1 cellular context compared by ENCODE assay signal in the genomic region with DNA sequence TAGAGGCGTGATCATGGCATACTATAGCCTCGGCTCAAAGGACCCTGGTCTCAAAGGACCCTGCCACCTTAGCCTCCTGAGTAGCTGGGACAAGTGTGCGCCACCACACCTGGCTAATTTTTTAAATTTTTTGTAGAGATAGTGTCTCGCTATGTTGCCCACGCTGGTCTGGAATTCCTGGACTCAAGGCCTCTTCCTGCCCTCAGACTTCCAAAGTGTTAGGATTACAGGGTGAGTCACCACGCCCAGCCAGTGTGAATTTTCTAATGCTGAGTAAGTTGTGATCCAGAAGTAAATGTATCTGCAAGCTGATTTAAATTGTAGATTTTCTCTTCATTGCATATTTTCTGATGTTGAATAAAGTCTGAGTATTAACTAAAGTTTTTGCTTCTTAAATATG.
TF ChIP-seq lines count a peak whose summit lies in the region.

No MANE protein-coding gene starts in this region.

TF ChIP-seq in GM23338, 12 proteins besides CTCF, POLR2A, EP300 and RAD21 (continued from another document):
- TF ChIP-seq, protein P1, sequence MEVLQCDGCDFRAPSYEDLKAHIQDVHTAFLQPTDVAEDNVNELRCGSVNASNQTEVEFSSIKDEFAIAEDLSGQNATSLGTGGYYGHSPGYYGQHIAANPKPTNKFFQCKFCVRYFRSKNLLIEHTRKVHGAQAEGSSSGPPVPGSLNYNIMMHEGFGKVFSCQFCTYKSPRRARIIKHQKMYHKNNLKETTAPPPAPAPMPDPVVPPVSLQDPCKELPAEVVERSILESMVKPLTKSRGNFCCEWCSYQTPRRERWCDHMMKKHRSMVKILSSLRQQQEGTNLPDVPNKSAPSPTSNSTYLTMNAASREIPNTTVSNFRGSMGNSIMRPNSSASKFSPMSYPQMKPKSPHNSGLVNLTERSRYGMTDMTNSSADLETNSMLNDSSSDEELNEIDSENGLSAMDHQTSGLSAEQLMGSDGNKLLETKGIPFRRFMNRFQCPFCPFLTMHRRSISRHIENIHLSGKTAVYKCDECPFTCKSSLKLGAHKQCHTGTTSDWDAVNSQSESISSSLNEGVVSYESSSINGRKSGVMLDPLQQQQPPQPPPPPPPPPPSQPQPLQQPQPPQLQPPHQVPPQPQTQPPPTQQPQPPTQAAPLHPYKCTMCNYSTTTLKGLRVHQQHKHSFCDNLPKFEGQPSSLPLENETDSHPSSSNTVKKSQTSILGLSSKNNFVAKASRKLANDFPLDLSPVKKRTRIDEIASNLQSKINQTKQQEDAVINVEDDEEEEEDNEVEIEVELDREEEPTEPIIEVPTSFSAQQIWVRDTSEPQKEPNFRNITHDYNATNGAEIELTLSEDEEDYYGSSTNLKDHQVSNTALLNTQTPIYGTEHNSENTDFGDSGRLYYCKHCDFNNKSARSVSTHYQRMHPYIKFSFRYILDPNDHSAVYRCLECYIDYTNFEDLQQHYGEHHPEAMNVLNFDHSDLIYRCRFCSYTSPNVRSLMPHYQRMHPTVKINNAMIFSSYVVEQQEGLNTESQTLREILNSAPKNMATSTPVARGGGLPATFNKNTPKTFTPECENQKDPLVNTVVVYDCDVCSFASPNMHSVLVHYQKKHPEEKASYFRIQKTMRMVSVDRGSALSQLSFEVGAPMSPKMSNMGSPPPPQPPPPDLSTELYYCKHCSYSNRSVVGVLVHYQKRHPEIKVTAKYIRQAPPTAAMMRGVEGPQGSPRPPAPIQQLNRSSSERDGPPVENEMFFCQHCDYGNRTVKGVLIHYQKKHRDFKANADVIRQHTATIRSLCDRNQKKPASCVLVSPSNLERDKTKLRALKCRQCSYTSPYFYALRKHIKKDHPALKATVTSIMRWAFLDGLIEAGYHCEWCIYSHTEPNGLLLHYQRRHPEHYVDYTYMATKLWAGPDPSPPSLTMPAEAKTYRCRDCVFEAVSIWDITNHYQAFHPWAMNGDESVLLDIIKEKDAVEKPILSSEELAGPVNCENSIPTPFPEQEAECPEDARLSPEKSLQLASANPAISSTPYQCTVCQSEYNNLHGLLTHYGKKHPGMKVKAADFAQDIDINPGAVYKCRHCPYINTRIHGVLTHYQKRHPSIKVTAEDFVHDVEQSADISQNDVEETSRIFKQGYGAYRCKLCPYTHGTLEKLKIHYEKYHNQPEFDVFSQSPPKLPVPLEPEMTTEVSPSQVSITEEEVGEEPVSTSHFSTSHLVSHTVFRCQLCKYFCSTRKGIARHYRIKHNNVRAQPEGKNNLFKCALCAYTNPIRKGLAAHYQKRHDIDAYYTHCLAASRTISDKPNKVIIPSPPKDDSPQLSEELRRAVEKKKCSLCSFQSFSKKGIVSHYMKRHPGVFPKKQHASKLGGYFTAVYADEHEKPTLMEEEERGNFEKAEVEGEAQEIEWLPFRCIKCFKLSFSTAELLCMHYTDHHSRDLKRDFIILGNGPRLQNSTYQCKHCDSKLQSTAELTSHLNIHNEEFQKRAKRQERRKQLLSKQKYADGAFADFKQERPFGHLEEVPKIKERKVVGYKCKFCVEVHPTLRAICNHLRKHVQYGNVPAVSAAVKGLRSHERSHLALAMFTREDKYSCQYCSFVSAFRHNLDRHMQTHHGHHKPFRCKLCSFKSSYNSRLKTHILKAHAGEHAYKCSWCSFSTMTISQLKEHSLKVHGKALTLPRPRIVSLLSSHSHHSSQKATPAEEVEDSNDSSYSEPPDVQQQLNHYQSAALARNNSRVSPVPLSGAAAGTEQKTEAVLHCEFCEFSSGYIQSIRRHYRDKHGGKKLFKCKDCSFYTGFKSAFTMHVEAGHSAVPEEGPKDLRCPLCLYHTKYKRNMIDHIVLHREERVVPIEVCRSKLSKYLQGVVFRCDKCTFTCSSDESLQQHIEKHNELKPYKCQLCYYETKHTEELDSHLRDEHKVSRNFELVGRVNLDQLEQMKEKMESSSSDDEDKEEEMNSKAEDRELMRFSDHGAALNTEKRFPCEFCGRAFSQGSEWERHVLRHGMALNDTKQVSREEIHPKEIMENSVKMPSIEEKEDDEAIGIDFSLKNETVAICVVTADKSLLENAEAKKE (CRISPR knock-in tag; IDR thresholded peaks at IDR 0.05), result no peak
- TF ChIP-seq, protein P2, sequence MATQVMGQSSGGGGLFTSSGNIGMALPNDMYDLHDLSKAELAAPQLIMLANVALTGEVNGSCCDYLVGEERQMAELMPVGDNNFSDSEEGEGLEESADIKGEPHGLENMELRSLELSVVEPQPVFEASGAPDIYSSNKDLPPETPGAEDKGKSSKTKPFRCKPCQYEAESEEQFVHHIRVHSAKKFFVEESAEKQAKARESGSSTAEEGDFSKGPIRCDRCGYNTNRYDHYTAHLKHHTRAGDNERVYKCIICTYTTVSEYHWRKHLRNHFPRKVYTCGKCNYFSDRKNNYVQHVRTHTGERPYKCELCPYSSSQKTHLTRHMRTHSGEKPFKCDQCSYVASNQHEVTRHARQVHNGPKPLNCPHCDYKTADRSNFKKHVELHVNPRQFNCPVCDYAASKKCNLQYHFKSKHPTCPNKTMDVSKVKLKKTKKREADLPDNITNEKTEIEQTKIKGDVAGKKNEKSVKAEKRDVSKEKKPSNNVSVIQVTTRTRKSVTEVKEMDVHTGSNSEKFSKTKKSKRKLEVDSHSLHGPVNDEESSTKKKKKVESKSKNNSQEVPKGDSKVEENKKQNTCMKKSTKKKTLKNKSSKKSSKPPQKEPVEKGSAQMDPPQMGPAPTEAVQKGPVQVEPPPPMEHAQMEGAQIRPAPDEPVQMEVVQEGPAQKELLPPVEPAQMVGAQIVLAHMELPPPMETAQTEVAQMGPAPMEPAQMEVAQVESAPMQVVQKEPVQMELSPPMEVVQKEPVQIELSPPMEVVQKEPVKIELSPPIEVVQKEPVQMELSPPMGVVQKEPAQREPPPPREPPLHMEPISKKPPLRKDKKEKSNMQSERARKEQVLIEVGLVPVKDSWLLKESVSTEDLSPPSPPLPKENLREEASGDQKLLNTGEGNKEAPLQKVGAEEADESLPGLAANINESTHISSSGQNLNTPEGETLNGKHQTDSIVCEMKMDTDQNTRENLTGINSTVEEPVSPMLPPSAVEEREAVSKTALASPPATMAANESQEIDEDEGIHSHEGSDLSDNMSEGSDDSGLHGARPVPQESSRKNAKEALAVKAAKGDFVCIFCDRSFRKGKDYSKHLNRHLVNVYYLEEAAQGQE (IDR thresholded peaks at IDR 0.05; ENCODE audit: unreplicated experiment), result no peak
- no peak for TF ChIP-seq ZNF331 (CRISPR knock-in tag; IDR thresholded peaks at IDR 0.05; ENCODE audit: low read depth)
- no peak for TF ChIP-seq ZNF114 (CRISPR knock-in tag; IDR thresholded peaks at IDR 0.05)
- TF ChIP-seq NANOG (IDR thresholded peaks at IDR 0.05; ENCODE audit: borderline replicate concordance), result no peak
- TF ChIP-seq EZH2 (IDR thresholded peaks at IDR 0.05; ENCODE audit: low read depth, unreplicated experiment), result no peak
- no peak for TF ChIP-seq CREB1 (CRISPR knock-in tag; IDR thresholded peaks at IDR 0.05; ENCODE audit: low read depth)
